In the genomic region with DNA sequence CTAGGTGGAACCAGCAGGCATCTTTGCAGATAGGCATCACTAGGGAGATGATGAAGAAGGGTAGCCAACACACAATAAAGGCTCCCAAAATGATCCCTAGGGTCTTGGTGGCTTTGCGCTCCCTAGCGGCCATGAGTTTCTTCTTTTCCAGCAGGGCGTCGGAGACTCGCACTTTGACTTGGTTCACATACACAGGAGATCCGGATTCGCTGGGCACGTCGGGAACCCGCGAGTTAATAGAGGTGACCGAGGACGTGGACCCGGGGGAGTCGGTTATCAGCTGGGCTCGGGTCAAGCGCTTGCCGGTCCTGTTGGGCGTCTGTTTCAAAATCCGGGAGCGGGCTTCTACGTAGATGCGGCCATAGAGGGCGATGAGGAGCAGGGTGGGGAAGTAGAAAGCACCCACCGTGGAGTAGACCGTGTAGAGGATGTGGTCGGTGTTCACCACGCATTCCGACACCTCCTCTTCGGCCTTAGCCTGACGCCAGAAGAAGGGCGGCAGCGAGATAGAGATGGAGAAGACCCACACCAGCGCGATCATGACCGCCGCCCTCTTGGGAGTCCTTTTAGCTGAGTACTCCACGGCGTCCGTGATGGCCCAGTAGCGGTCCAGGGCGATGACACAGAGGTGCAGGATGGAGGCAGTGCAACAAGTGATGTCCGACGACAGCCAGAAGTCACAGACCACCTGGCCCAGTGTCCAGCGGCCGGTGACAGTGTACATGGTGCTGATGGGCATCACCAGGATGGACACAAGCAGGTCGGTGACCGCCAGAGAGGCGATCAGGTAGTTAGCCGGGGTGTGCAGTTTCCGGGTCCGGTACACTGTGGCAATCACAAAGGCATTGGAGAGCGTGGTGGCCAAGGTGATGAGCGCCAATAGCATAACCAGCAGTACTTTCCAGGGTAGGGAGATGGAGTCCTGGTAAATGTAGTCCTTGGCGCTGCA, we compare ENCODE assay signal across 9 cellular contexts. TPM values are rescaled to one million over a fixed set of nuclear protein-coding genes. Genes with fewer than 3 reads are reported as not detected.
DNase-seq lines count a peak whose midpoint lies in the region; ATAC-seq and TF ChIP-seq lines count a peak whose summit lies in the region.
"Had no signal": no experiment of that assay in that cellular context is flagged by ENCODE, and none has a peak within 500 bp of the region (broad histone marks: within the 10 kb centered on the region; RNA-seq: fewer than 3 reads in every experiment).

No MANE protein-coding gene starts in this region.

- H3K9me3 ChIP-seq in right atrium auricular region, result no peaks in the 10 kb centered on the region

- no peak overlapping the region for H3K27ac Mint-ChIP-seq in activated naive CD8-positive, alpha-beta T cell

- no peaks in the 10 kb centered on the region for H3K36me3 ChIP-seq in right atrium auricular region

- no peaks in the 10 kb centered on the region for H3K36me3 Mint-ChIP-seq in activated naive CD8-positive, alpha-beta T cell

- H3K27me3 Mint-ChIP-seq in activated naive CD8-positive, alpha-beta T cell, result peaks cover 51% of the 10 kb centered on the region

- no peak for ATAC-seq in GM18873 (IDR thresholded peaks at IDR 0.05; ENCODE audit: low FRiP score, unreplicated experiment)
- no peak for ATAC-seq in HG03159 (IDR thresholded peaks at IDR 0.05; ENCODE audit: unreplicated experiment)

- peaks cover 4 to 28% of the 10 kb centered on the region in 2 donors for H3K27me3 ChIP-seq in right atrium auricular region

- H3K4me1 Mint-ChIP-seq in activated naive CD8-positive, alpha-beta T cell (ENCODE audit: low read depth), result peaks cover 20% of the 10 kb centered on the region

- H3K27ac ChIP-seq in right atrium auricular region, result no peak overlapping the region

- DNase-seq in GM12865 (ENCODE audit: low read depth) (peak; percentile 7), right atrium auricular region (ENCODE audit: low spot score) (no peak), pulmonary artery endothelial cell (ENCODE audit: low read depth, low spot score) (peak; percentile 47), DMS 273 (lab: John Stamatoyannopoulos, UW; ENCODE audit: unreplicated experiment) (no peak), A172 (ENCODE audit: low spot score) (no peak)
- DNase-seq: SHP77 had no signal

- H3K4me3 Mint-ChIP-seq in activated naive CD8-positive, alpha-beta T cell, result peak overlapping the region; percentile 59

- H3K4me3 ChIP-seq in GM12865 (ENCODE audit: low read depth, low read length), result no peak overlapping the region
- peak overlapping the region; percentile 34 to 49 for H3K4me3 ChIP-seq in right atrium auricular region

- no peak for TF ChIP-seq CTCF in GM12865 (IDR thresholded peaks at IDR 0.05; ENCODE audit: insufficient read depth, low read depth, low read length, missing control alignments)
- no peak for TF ChIP-seq CTCF in right atrium auricular region (IDR thresholded peaks at IDR 0.05)

- H3K9me3 Mint-ChIP-seq in activated naive CD8-positive, alpha-beta T cell (ENCODE audit: low read depth), result peaks cover 2% of the 10 kb centered on the region

- H3K4me1 ChIP-seq in right atrium auricular region, result peaks cover 0 to 39% of the 10 kb centered on the region in 2 donors

RNA-seq across cellular contexts. Expression of a gene that starts 0.7 kb away (rescaled TPM):
- total RNA-seq in right atrium auricular region (not detected), pulmonary artery endothelial cell (49.1 and 64.4 TPM in 2 replicates)
- total RNA-seq in A172 (2014; rRNA removed; shearing (Covaris generic)), result not detected in 2 replicates

Comparison
In these comparisons a context has a peak if more than half of its experiments do, and no peak if none do; other contexts are left out.
1. DNase-seq: peak in GM12865 (single experiment) and pulmonary artery endothelial cell (single experiment); none in right atrium auricular region (single experiment), DMS 273 (single experiment) and A172 (single experiment).
2. RNA of a gene that starts 0.7 kb away (total RNA-seq): 49.1 to 64.4 TPM in pulmonary artery endothelial cell; not detected in right atrium auricular region and not detected in A172; every median in the first group is over 10 times any median in the second.